Comparison of ENCODE assay signal across 33 cellular contexts in genomic region chr2:216871333-216871934, GRCh38. TPM values are rescaled to one million over a fixed set of nuclear protein-coding genes. Genes with fewer than 3 reads are reported as not detected.
"Had no signal": no experiment of that assay in that cellular context is flagged by ENCODE, and none has a peak within 500 bp of the region (broad histone marks: within the 10 kb centered on the region; RNA-seq: fewer than 3 reads in every experiment).

No MANE protein-coding gene starts in this region.

- H3K9me3 ChIP-seq: ascending aorta, SJCRH30 had no signal

- H3K36me3 ChIP-seq: ascending aorta, cardiac muscle cell, SJCRH30, WERI-Rb-1 had no signal

- H3K4me1 ChIP-seq: ascending aorta, SJCRH30 had no signal

- DNase-seq: activated CD4-positive, alpha-beta T cell treated with anti-CD3 and anti-CD28 coated beads, Interleukin-2, amount 10 ng/mL, durations not matched to agents 24 days and 14 days; activated CD4-positive, alpha-beta T cell treated with anti-CD3 and anti-CD28 coated beads, Interleukin-2, amount 50 U/mL, for 4 hours; activated CD8-positive, alpha-beta T cell treated with anti-CD3 and anti-CD28 coated beads for 36 hours; activated effector memory CD4-positive, alpha-beta T cell treated with anti-CD3 and anti-CD28 coated beads, Interleukin-2, amount 50 U/mL, for 16 hours; activated naive CD4-positive, alpha-beta T cell; activated naive CD4-positive, alpha-beta T cell treated with anti-CD3 and anti-CD28 coated beads, Interleukin-2, amount 50 U/mL, for 16 hours; activated naive CD8-positive, alpha-beta T cell treated with anti-CD3 and anti-CD28 coated beads for 36 hours; activated T-cell treated with anti-CD3 and anti-CD28 coated beads, Interleukin-2, amount 50 U/mL, for 1 hour; activated T-cell treated with anti-CD3 and anti-CD28 coated beads, Interleukin-2, amount 50 U/mL, for 72 hours; amniotic stem cell; MM.1S; MV-4-11; NCI-H1092; NCI-H1436 treated with DMSO at 0.1 percent for 48 hours; NCI-H1694 treated with DMSO at 0.1 percent for 48 hours; NCI-H2029; NCI-H510A; NCI-H526; NCI-H82; SHP77; SJCRH30; T1000; WERI-Rb-1 had no signal

- ATAC-seq: activated CD8-positive, alpha-beta T cell treated with anti-CD3 and anti-CD28 coated beads for 36 hours; activated T-cell treated with anti-CD3 and anti-CD28 coated beads, Interleukin-2, amount 50 U/mL, for 72 hours; activated T-helper 17 cell treated with anti-CD3 and anti-CD28 coated beads, Interleukin-2, amount 50 U/mL, for 72 hours; Panc1 had no signal

- H3K4me3 ChIP-seq: ascending aorta, cardiac muscle cell, SJCRH30, SK-N-MC had no signal

- H3K27ac ChIP-seq: ascending aorta, cardiac muscle cell, SJCRH30, SK-N-MC, WERI-Rb-1 had no signal

- H3K27me3 ChIP-seq: ascending aorta, cardiac muscle cell, SJCRH30 had no signal

RNA-seq across cellular contexts. Expression of gene TNP1, which starts 11.6 kb away (rescaled TPM):
- total RNA-seq: activated CD4-positive, alpha-beta T cell treated with anti-CD3 and anti-CD28 coated beads, Interleukin-2, amount 10 ng/mL, durations not matched to agents 24 days and 14 days; activated CD8-positive, alpha-beta memory T cell treated with anti-CD3 and anti-CD28 coated beads for 36 hours; activated CD8-positive, alpha-beta T cell treated with anti-CD3 and anti-CD28 coated beads for 36 hours; activated naive CD8-positive, alpha-beta T cell treated with anti-CD3 and anti-CD28 coated beads for 36 hours; activated T-cell treated with anti-CD3 and anti-CD28 coated beads, Interleukin-2, amount 50 U/mL, for 72 hours; activated T-helper 17 cell treated with anti-CD3 and anti-CD28 coated beads, Interleukin-2, amount 50 U/mL, for 72 hours; ascending aorta; cardiac muscle cell; LHCN-M2; RPMI7951; SJCRH30; T-helper 1 cell treated with Interleukin-12 subunit alpha and Interleukin-12 subunit beta and Interleukin-4 antibody, amounts not matched to agents 30 ng/mL and 1 ng/mL, for 36 hours; T-helper 2 cell treated with Interferon-gamma antibody and Interleukin-4, amounts not matched to agents 100 ng/mL and 5 ng/mL, for 36 hours had no signal
- polyA plus RNA-seq: cardiac muscle cell had no signal
